18 cellular contexts compared by ENCODE assay signal in the genomic region with DNA sequence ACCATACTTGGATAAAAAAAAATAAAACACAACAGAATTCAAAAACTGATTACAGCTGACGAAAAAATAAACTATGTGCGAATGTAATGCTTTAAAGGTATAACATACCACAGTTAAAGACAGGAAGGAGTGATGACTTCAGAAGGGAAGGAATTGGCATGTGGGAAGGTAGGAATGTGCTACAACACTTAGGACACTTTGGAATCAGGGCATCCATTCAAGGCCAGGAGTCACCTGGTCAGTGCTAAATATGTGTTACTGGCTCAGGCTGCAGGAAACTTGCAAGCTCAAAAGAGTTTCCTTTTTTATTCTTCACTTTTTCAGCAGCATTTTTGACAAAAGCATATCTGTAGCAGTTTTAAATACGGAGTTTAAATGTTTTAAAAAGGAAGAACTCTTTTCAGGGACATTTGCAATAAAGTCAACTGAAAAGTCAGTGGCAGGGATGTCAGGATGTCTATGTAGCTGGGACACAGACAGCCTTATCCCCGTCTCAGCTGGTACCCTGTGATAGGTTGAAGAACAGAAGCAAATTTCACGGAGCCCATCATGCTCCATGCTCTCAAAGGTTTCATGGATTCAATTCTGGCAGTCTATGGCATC.
"Had no signal": no experiment of that assay in that cellular context is flagged by ENCODE, and none has a peak within 500 bp of the region (broad histone marks: within the 10 kb centered on the region; RNA-seq: fewer than 3 reads in every experiment).

No MANE protein-coding gene starts in this region.

- ATAC-seq: activated CD4-positive, alpha-beta T cell treated with anti-CD3 and anti-CD28 coated beads for 36 hours; activated CD8-positive, alpha-beta T cell treated with anti-CD3 and anti-CD28 coated beads for 36 hours; activated naive CD8-positive, alpha-beta T cell treated with anti-CD3 and anti-CD28 coated beads, Interleukin-2, amount 50 U/mL, for 24 hours; left lung; natural killer cell treated with Interleukin-12 subunit alpha and Interleukin-12 subunit beta and Interleukin-15 and Interleukin-18, amount 100 ng/mL, for 72 hours; psoas muscle had no signal

- H3K4me3 ChIP-seq: left lung, psoas muscle, sigmoid colon, transverse colon had no signal

- H3K27me3 Mint-ChIP-seq: activated CD8-positive, alpha-beta T cell treated with anti-CD3 and anti-CD28 coated beads for 36 hours; central memory CD8-positive, alpha-beta T cell; dendritic cell treated with granulocyte-macrophage colony-stimulating factor and Interleukin-4, amounts not matched to agents 40 ng/mL and 50 ng/mL, for 4 days; memory B cell; natural killer cell treated with Interleukin-12 subunit alpha and Interleukin-12 subunit beta and Interleukin-15 and Interleukin-18, amount 100 ng/mL, for 72 hours had no signal

- H3K27me3 ChIP-seq: left lung, sigmoid colon, transverse colon had no signal

- H3K27ac ChIP-seq: left lung, psoas muscle, sigmoid colon, transverse colon had no signal

- H3K36me3 Mint-ChIP-seq: immature natural killer cell had no signal

- H3K36me3 ChIP-seq: left lung, sigmoid colon, transverse colon had no signal

- H3K4me3 Mint-ChIP-seq: activated CD4-positive, alpha-beta T cell treated with anti-CD3 and anti-CD28 coated beads for 36 hours; activated CD8-positive, alpha-beta T cell treated with anti-CD3 and anti-CD28 coated beads for 36 hours; activated naive CD8-positive, alpha-beta T cell treated with anti-CD3 and anti-CD28 coated beads, Interleukin-2, amount 50 U/mL, for 24 hours; central memory CD8-positive, alpha-beta T cell; dendritic cell treated with granulocyte-macrophage colony-stimulating factor and Interleukin-4, amounts not matched to agents 40 ng/mL and 50 ng/mL, for 4 days; immature natural killer cell; memory B cell; natural killer cell treated with Interleukin-12 subunit alpha and Interleukin-12 subunit beta and Interleukin-15 and Interleukin-18, amount 100 ng/mL, for 72 hours had no signal

- H3K9me3 ChIP-seq: psoas muscle, sigmoid colon, transverse colon had no signal

- H3K27ac Mint-ChIP-seq: activated CD4-positive, alpha-beta T cell treated with anti-CD3 and anti-CD28 coated beads for 36 hours; activated CD8-positive, alpha-beta T cell treated with anti-CD3 and anti-CD28 coated beads for 36 hours; activated naive CD8-positive, alpha-beta T cell treated with anti-CD3 and anti-CD28 coated beads, Interleukin-2, amount 50 U/mL, for 24 hours; dendritic cell treated with granulocyte-macrophage colony-stimulating factor and Interleukin-4, amounts not matched to agents 40 ng/mL and 50 ng/mL, for 4 days; immature natural killer cell; memory B cell; natural killer cell treated with Interleukin-12 subunit alpha and Interleukin-12 subunit beta and Interleukin-15 and Interleukin-18, amount 100 ng/mL, for 72 hours had no signal

- H3K4me1 Mint-ChIP-seq: activated CD4-positive, alpha-beta T cell treated with anti-CD3 and anti-CD28 coated beads for 36 hours; central memory CD8-positive, alpha-beta T cell; immature natural killer cell had no signal

- H3K4me1 ChIP-seq: left lung, psoas muscle, sigmoid colon, transverse colon had no signal

- DNase-seq: activated CD4-positive, alpha-beta T cell treated with anti-CD3 and anti-CD28 coated beads for 36 hours; activated CD8-positive, alpha-beta memory T cell treated with anti-CD3 and anti-CD28 coated beads, Interleukin-2, amount 50 U/mL, for 4 hours; activated CD8-positive, alpha-beta T cell treated with anti-CD3 and anti-CD28 coated beads for 36 hours; activated naive CD4-positive, alpha-beta T cell treated with Interleukin-2 at 50 U/mL for 16 hours; activated naive CD8-positive, alpha-beta T cell treated with anti-CD3 and anti-CD28 coated beads, Interleukin-2, amount 50 U/mL, for 24 hours; erythroblast; immature natural killer cell; left lung; psoas muscle; sigmoid colon; stimulated activated CD4-positive, alpha-beta T cell treated with anti-CD3 and anti-CD28 coated beads, Interleukin-12 subunit alpha, Interleukin-12 subunit beta, amount 100 ng/mL, for 4 hours; stimulated activated naive CD4-positive, alpha-beta T cell; substantia nigra; transverse colon had no signal
